ENCODE assay signal across 13 cellular contexts in genomic region chr7:108189733-108190388, GRCh38. TPM values are rescaled to one million over a fixed set of nuclear protein-coding genes. Genes with fewer than 3 reads are reported as not detected.
DNase-seq lines count a peak whose midpoint lies in the region; ATAC-seq and TF ChIP-seq lines count a peak whose summit lies in the region.
"Had no signal": no experiment of that assay in that cellular context is flagged by ENCODE, and none has a peak within 500 bp of the region (broad histone marks: within the 10 kb centered on the region; RNA-seq: fewer than 3 reads in every experiment).

No MANE protein-coding gene starts in this region.

- H3K36me3 ChIP-seq in heart left ventricle: no peaks in the 10 kb centered on the region
- H3K36me3 ChIP-seq: colonic mucosa, heart right ventricle had no signal

- intact Hi-C loops in heart left ventricle (cut with DNase I): loop anchor here in 5 of 10 donors (5.0 to 10.0 kb wide), 3 partner anchors 265 to 307 kb away; partner anchors contain the start of gene NRCAM (in 3 of the 5)

- no peaks in the 10 kb centered on the region for H3K9me3 ChIP-seq in heart left ventricle
- H3K9me3 ChIP-seq: colonic mucosa, heart right ventricle had no signal

- H3K27ac ChIP-seq in heart left ventricle: no peak overlapping the region
- H3K27ac ChIP-seq: colonic mucosa, heart right ventricle had no signal

- no peak overlapping the region for H3K4me3 ChIP-seq in heart left ventricle
- H3K4me3 ChIP-seq: colonic mucosa, heart right ventricle had no signal

- peak; percentile 64 for ATAC-seq in GM19328 (IDR thresholded peaks at IDR 0.05; ENCODE audit: unreplicated experiment)
- peak; percentile 99 for ATAC-seq in HG02852 (IDR thresholded peaks at IDR 0.05; ENCODE audit: unreplicated experiment)
- ATAC-seq in HG03575 (IDR thresholded peaks at IDR 0.05; ENCODE audit: extremely low read depth, insufficient number of reproducible peaks, low FRiP score, unreplicated experiment): peak; percentile 84
- no peak for ATAC-seq in heart left ventricle
- ATAC-seq: heart right ventricle had no signal

- in situ Hi-C loops in GM13976 (cut with MboI; ENCODE audit: low sequenced_read_pairs, unreplicated experiment): loop anchor here (10.0 kb wide), 2 partner anchors 265 to 295 kb away; partner anchors contain the start of gene NRCAM

- TF ChIP-seq POLR2A in heart left ventricle (IDR thresholded peaks at IDR 0.05): no peak

- no peak for TF ChIP-seq CTCF in GM13976 (IDR thresholded peaks at IDR 0.05; ENCODE audit: borderline replicate concordance, control extremely low read depth, extremely low read depth, insufficient read depth, missing control alignments)
- no peak for TF ChIP-seq CTCF in heart left ventricle (IDR thresholded peaks at IDR 0.05)

- 45 to 61% (median 53%) methylated on average over 7 of the region's 7 CpGs for WGBS in heart left ventricle, 4 donors

- H3K27me3 ChIP-seq in heart left ventricle: peaks cover 0 to 5% (median 0%) of the 10 kb centered on the region in 9 donors
- H3K27me3 ChIP-seq: colonic mucosa, heart right ventricle had no signal

- H3K4me1 ChIP-seq in heart left ventricle: no peaks in the 10 kb centered on the region
- H3K4me1 ChIP-seq: colonic mucosa, heart right ventricle had no signal

- DNase-seq in GM13976 (ENCODE audit: low spot score) (peak; percentile 71), heart left ventricle (no peak), NCI-H446 treated with DMSO at 0.1 percent for 48 hours (lab: John Stamatoyannopoulos, UW) (no peak), SHP77 treated with DMSO at 0.1 percent for 48 hours (lab: John Stamatoyannopoulos, UW) (no peak)
- no peak for DNase-seq in central memory CD4-positive, alpha-beta T cell
- DNase-seq: activated T-cell treated with anti-CD3 and anti-CD28 coated beads, Interleukin-2, amount 50 U/mL, for 48 hours; colonic mucosa; heart right ventricle; retina had no signal

RNA-seq across cellular contexts. Expression of gene LAMB4, which starts 59.7 kb away (rescaled TPM):
- total RNA-seq in heart left ventricle: under 1 TPM in 5 of 9 donors, not detected in 4; 0.20 to 0.31 (median 0.26) TPM
- polyA plus RNA-seq in heart left ventricle: under 1 TPM; 0.19 to 0.29 TPM
- total RNA-seq: T-helper 1 cell treated with Interleukin-12 subunit alpha and Interleukin-12 subunit beta and Interleukin-4 antibody, amounts not matched to agents 30 ng/mL and 1 ng/mL, for 36 hours had no signal

Comparison
In these comparisons a context has a peak if more than half of its experiments do, and no peak if none do; other contexts are left out.
1. ATAC-seq: peak in GM19328 (single experiment), HG02852 (single experiment) and HG03575 (single experiment); none in heart left ventricle (0 of 4).